In genomic region chr9:123085916-123086315, GRCh38 we compare ENCODE assay signal across 24 cellular contexts.
"Had no signal": no experiment of that assay in that cellular context is flagged by ENCODE, and none has a peak within 500 bp of the region (broad histone marks: within the 10 kb centered on the region; RNA-seq: fewer than 3 reads in every experiment).

No MANE protein-coding gene starts in this region.

- ATAC-seq: activated CD4-positive, CD25-positive, alpha-beta regulatory T cell treated with anti-CD3 and anti-CD28 coated beads, Interleukin-2, amount 50 U/mL, for 24 hours; activated naive CD4-positive, alpha-beta T cell treated with anti-CD3 and anti-CD28 coated beads, Interleukin-2, amount 50 U/mL, for 72 hours; naive thymus-derived CD8-positive, alpha-beta T cell had no signal

- H3K27me3 Mint-ChIP-seq: activated CD4-positive, alpha-beta memory T cell treated with anti-CD3 and anti-CD28 coated beads, Interleukin-2, amount 10 ng/mL, durations not matched to agents 7 days and 5 days; activated CD4-positive, alpha-beta T cell treated with anti-CD3 and anti-CD28 coated beads, Interleukin-2, amount 10 ng/mL, durations not matched to agents 24 days and 14 days; brain; naive thymus-derived CD8-positive, alpha-beta T cell had no signal

- H3K9me3 ChIP-seq: left ventricle myocardium inferior, sigmoid colon had no signal

- H3K27me3 ChIP-seq: hepatocyte, neural progenitor cell, sigmoid colon had no signal

- H3K4me3 ChIP-seq: hepatocyte, left ventricle myocardium inferior, neural progenitor cell, sigmoid colon, smooth muscle cell had no signal

- DNase-seq: activated CD4-positive, alpha-beta memory T cell treated with anti-CD3 and anti-CD28 coated beads, Interleukin-2, amount 10 ng/mL, durations not matched to agents 7 days and 5 days; activated CD4-positive, alpha-beta T cell treated with anti-CD3 and anti-CD28 coated beads, Interleukin-2, amount 10 ng/mL, durations not matched to agents 24 days and 14 days; activated gamma-delta T cell treated with Interleukin-2 at 50 U/mL for 16 hours; aorta; caudate nucleus; dermis blood vessel endothelial cell; effector CD8-positive, alpha-beta T cell; foreskin melanocyte; glutamatergic neuron; left ventricle myocardium inferior; naive thymus-derived CD8-positive, alpha-beta T cell; retina; sigmoid colon; stimulated activated CD4-positive, alpha-beta T cell treated with anti-CD3 and anti-CD28 coated beads, Interleukin-15, amount 100 ng/mL, for 24 hours; stimulated activated CD4-positive, alpha-beta T cell treated with anti-CD3 and anti-CD28 coated beads, Interleukin-2, amount 100 ng/mL, for 48 hours; stimulated activated naive CD4-positive, alpha-beta T cell treated with Interleukin-2 at 50 U/mL for 16 hours had no signal

- H3K4me1 Mint-ChIP-seq: brain had no signal

- H3K9me3 Mint-ChIP-seq: activated CD4-positive, alpha-beta memory T cell treated with anti-CD3 and anti-CD28 coated beads, Interleukin-2, amount 10 ng/mL, durations not matched to agents 7 days and 5 days; activated CD4-positive, alpha-beta T cell treated with anti-CD3 and anti-CD28 coated beads, Interleukin-2, amount 10 ng/mL, durations not matched to agents 24 days and 14 days; activated naive CD4-positive, alpha-beta T cell treated with anti-CD3 and anti-CD28 coated beads, Interleukin-2, amount 50 U/mL, for 72 hours; brain; mesothelial cell of epicardium; naive thymus-derived CD8-positive, alpha-beta T cell; neural progenitor cell; T-helper 1 cell treated with Interleukin-12 subunit alpha and Interleukin-12 subunit beta and Interleukin-4 antibody, amounts not matched to agents 30 μg/mL and 1 μg/mL, for 36 hours had no signal

- H3K27ac Mint-ChIP-seq: activated CD4-positive, alpha-beta memory T cell treated with anti-CD3 and anti-CD28 coated beads, Interleukin-2, amount 10 ng/mL, durations not matched to agents 7 days and 5 days; activated CD4-positive, alpha-beta T cell treated with anti-CD3 and anti-CD28 coated beads, Interleukin-2, amount 10 ng/mL, durations not matched to agents 24 days and 14 days; mesothelial cell of epicardium; neural progenitor cell; T-helper 1 cell treated with Interleukin-12 subunit alpha and Interleukin-12 subunit beta and Interleukin-4 antibody, amounts not matched to agents 30 μg/mL and 1 μg/mL, for 36 hours had no signal

- H3K4me3 Mint-ChIP-seq: activated CD4-positive, alpha-beta memory T cell treated with anti-CD3 and anti-CD28 coated beads, Interleukin-2, amount 10 ng/mL, durations not matched to agents 7 days and 5 days; activated CD4-positive, alpha-beta T cell treated with anti-CD3 and anti-CD28 coated beads, Interleukin-2, amount 10 ng/mL, durations not matched to agents 24 days and 14 days; brain; mesothelial cell of epicardium; naive thymus-derived CD8-positive, alpha-beta T cell; neural progenitor cell; T-helper 1 cell treated with Interleukin-12 subunit alpha and Interleukin-12 subunit beta and Interleukin-4 antibody, amounts not matched to agents 30 μg/mL and 1 μg/mL, for 36 hours had no signal

- H3K4me1 ChIP-seq: neural progenitor cell, sigmoid colon had no signal
